8 cellular contexts compared by ENCODE assay signal in genomic region chr1:42936309-42937078, GRCh38. TPM values are rescaled to one million over a fixed set of nuclear protein-coding genes. Genes with fewer than 3 reads are reported as not detected.
DNase-seq lines count a peak whose midpoint lies in the region; TF ChIP-seq lines count a peak whose summit lies in the region.

No MANE protein-coding gene starts in this region.

- no peaks in the 10 kb centered on the region for H3K27me3 Mint-ChIP-seq in progenitor cell of endocrine pancreas

- H3K27ac Mint-ChIP-seq in progenitor cell of endocrine pancreas = peak overlapping the region; percentile 68

- H3K36me3 ChIP-seq in effector memory CD4-positive, alpha-beta T cell (ENCODE audit: control insufficient read depth, insufficient read depth, low read length) = peaks cover 25% of the 10 kb centered on the region

- peaks cover 12% of the 10 kb centered on the region for H3K36me3 Mint-ChIP-seq in progenitor cell of endocrine pancreas (ENCODE audit: insufficient read depth)

- CTCF ChIA-PET in HEK293T (lab: Yijun Ruan, JAX) = interaction anchor here (1.1 kb wide), 1 partner anchor 11 kb away, joined by 4 read pairs; no protein-coding TSS in a partner anchor

- no peaks in the 10 kb centered on the region for H3K27me3 ChIP-seq in effector memory CD4-positive, alpha-beta T cell (replicated peaks; ENCODE audit: control insufficient read depth, insufficient read depth, low read length, poor library complexity, severe bottlenecking)

- peak overlapping the region; percentile 54 for H3K27ac ChIP-seq in effector memory CD4-positive, alpha-beta T cell (ENCODE audit: insufficient read depth, low read length, poor library complexity, severe bottlenecking)

- no peak overlapping the region for H3K4me3 ChIP-seq in effector memory CD4-positive, alpha-beta T cell (ENCODE audit: insufficient read depth, low read depth, low read length, poor library complexity, severe bottlenecking)

- H3K9me3 ChIP-seq in effector memory CD4-positive, alpha-beta T cell (ENCODE audit: control insufficient read depth, low read length) = no peaks in the 10 kb centered on the region

- H3K9me3 Mint-ChIP-seq in progenitor cell of endocrine pancreas (ENCODE audit: low read depth) = no peaks in the 10 kb centered on the region

- peaks cover 85% of the 10 kb centered on the region for H3K4me1 ChIP-seq in effector memory CD4-positive, alpha-beta T cell (ENCODE audit: control insufficient read depth, insufficient read depth, low read length, poor library complexity, severe bottlenecking)

- TF ChIP-seq CTCF in progenitor cell of endocrine pancreas (IDR thresholded peaks at IDR 0.05; ENCODE audit: unreplicated experiment) = no peak

- POLR2A ChIA-PET in HEK293T (lab: Yijun Ruan, JAX) = interaction anchor here (1.0 to 2.1 kb wide), 3 partner anchors 12 to 136 kb away, joined by 3 to 8 read pairs (median 6); no protein-coding TSS in a partner anchor

- DNase-seq in HK-2 (ENCODE audit: unreplicated experiment) (peak; percentile 74), SW480 (ENCODE audit: low spot score) (peak; percentile 87), progenitor cell of endocrine pancreas (ENCODE audit: low spot score, unreplicated experiment) (no peak), HEK293T (ENCODE audit: extremely low spot score) (no peak), DMS153 treated with DMSO at 0.1 percent for 48 hours (lab: John Stamatoyannopoulos, UW; ENCODE audit: unreplicated experiment) (no peak), ureter (ENCODE audit: low spot score) (no peak), SKM-1 treated with dmso at 0.1 percent for 144 hours (lab: John Stamatoyannopoulos, UW; ENCODE audit: unreplicated experiment) (no peak)
- peak in 2 of 3 donors; percentile 26 to 27 for DNase-seq in effector memory CD4-positive, alpha-beta T cell

- peaks cover 20% of the 10 kb centered on the region for H3K4me1 Mint-ChIP-seq in progenitor cell of endocrine pancreas (ENCODE audit: low read depth)

- H3K4me3 Mint-ChIP-seq in progenitor cell of endocrine pancreas (ENCODE audit: low read depth) = no peak overlapping the region

TF ChIP-seq in HEK293T, 16 proteins besides CTCF, POLR2A, EP300 and RAD21:
- no peak for TF ChIP-seq L3MBTL2 (conservative IDR thresholded peaks at IDR 0.05)
- TF ChIP-seq FOXM1 (IDR thresholded peaks at IDR 0.05; ENCODE audit: borderline replicate concordance) = no peak
- no peak for TF ChIP-seq HDGF (IDR thresholded peaks at IDR 0.05; ENCODE audit: borderline replicate concordance)
- no peak for TF ChIP-seq BHLHE40 (IDR thresholded peaks at IDR 0.05; ENCODE audit: borderline replicate concordance)
- TF ChIP-seq FOXA1 (IDR thresholded peaks at IDR 0.05) = no peak
- no peak for TF ChIP-seq SUZ12 (IDR thresholded peaks at IDR 0.05)

RNA-seq across cellular contexts. Expression of gene SLC2A1, which starts 22.2 kb away (rescaled TPM):
- total RNA-seq in progenitor cell of endocrine pancreas (49.7 and 54.7 TPM in 2 replicates), ureter (246 TPM)

Comparison
In these comparisons a context has a peak if more than half of its experiments do, and no peak if none do; other contexts are left out.
1. DNase-seq: peak in HK-2 (single experiment), SW480 (single experiment) and effector memory CD4-positive, alpha-beta T cell (2 of 3); none in progenitor cell of endocrine pancreas (single experiment), HEK293T (single experiment), DMS153 treated with DMSO at 0.1 percent for 48 hours (single experiment), ureter (single experiment) and SKM-1 treated with dmso at 0.1 percent for 144 hours (single experiment).